Comparison of ENCODE assay signal across 9 cellular contexts in genomic region chr4:107721436-107722090, GRCh38. TPM values are rescaled to one million over a fixed set of nuclear protein-coding genes. Genes with fewer than 3 reads are reported as not detected.
DNase-seq lines count a peak whose midpoint lies in the region; ATAC-seq and TF ChIP-seq lines count a peak whose summit lies in the region.
"Had no signal": no experiment of that assay in that cellular context is flagged by ENCODE, and none has a peak within 500 bp of the region (broad histone marks: within the 10 kb centered on the region; RNA-seq: fewer than 3 reads in every experiment).

No MANE protein-coding gene starts in this region.

- intact Hi-C loops in activated T-helper 2 cell treated with anti-CD3 and anti-CD28 coated beads, Interferon-gamma antibody, Interleukin-2, Interleukin-4, amounts not matched to agents 10 μg/mL and 5 μg/mL and 100 μg/mL, durations not matched to agents 14 hours and 24 hours and 36 hours (cut with micrococcal nuclease) = no loop called here

- H3K4me1 Mint-ChIP-seq in activated T-helper 2 cell treated with anti-CD3 and anti-CD28 coated beads, Interferon-gamma antibody, Interleukin-2, Interleukin-4, amounts not matched to agents 10 μg/mL and 5 μg/mL and 100 μg/mL, durations not matched to agents 14 hours and 24 hours and 36 hours (ENCODE audit: low read depth) = peaks cover 27% of the 10 kb centered on the region

- no peak for ATAC-seq in HG03442 (IDR thresholded peaks at IDR 0.05; ENCODE audit: unreplicated experiment)

- peak overlapping the region; percentile 65 for H3K27ac Mint-ChIP-seq in activated T-helper 2 cell treated with anti-CD3 and anti-CD28 coated beads, Interferon-gamma antibody, Interleukin-2, Interleukin-4, amounts not matched to agents 10 μg/mL and 5 μg/mL and 100 μg/mL, durations not matched to agents 14 hours and 24 hours and 36 hours

- peaks cover 1% of the 10 kb centered on the region; the same call in 1 of the 2 replicates for H3K4me1 ChIP-seq in iPS DF 6.9 (ENCODE audit: control insufficient read depth, insufficient read depth, low read length)
- H3K4me1 ChIP-seq: uterus had no signal

- H3K9me3 ChIP-seq in iPS DF 6.9 (ENCODE audit: control insufficient read depth, insufficient read depth, low read length) = no peaks in the 10 kb centered on the region
- H3K9me3 ChIP-seq: uterus had no signal

- H3K36me3 Mint-ChIP-seq in activated T-helper 2 cell treated with anti-CD3 and anti-CD28 coated beads, Interferon-gamma antibody, Interleukin-2, Interleukin-4, amounts not matched to agents 10 μg/mL and 5 μg/mL and 100 μg/mL, durations not matched to agents 14 hours and 24 hours and 36 hours (ENCODE audit: low read depth) = peaks cover 10% of the 10 kb centered on the region

- DNase-seq in NCI-H146 (lab: John Stamatoyannopoulos, UW) = peak; percentile 62
- no peak for DNase-seq in activated T-helper 2 cell treated with anti-CD3 and anti-CD28 coated beads, Interferon-gamma antibody, Interleukin-2, Interleukin-4, amounts not matched to agents 10 μg/mL and 5 μg/mL and 100 μg/mL, durations not matched to agents 14 hours and 24 hours and 36 hours (ENCODE audit: low spot score)
- DNase-seq in iPS DF 6.9 (ENCODE audit: low read depth, low spot score) = no peak
- DNase-seq in stimulated activated CD8-positive, alpha-beta memory T cell treated with anti-CD3 and anti-CD28 coated beads, Interleukin-12 subunit alpha, Interleukin-12 subunit beta, amount 100 ng/mL, for 1 hour (ENCODE audit: low read depth) = peak; percentile 15
- no peak for DNase-seq in DMS114 treated with DMSO at 0.1 percent for 48 hours (lab: John Stamatoyannopoulos, UW; ENCODE audit: unreplicated experiment)
- no peak for DNase-seq in cortex of kidney (lab: John Stamatoyannopoulos, UW)

- no CpG with 5 or more reads among the region's 9 CpGs for WGBS in iPS DF 6.9 (ENCODE audit: insufficient coverage, insufficient read length)

- H3K9me3 Mint-ChIP-seq in activated T-helper 2 cell treated with anti-CD3 and anti-CD28 coated beads, Interferon-gamma antibody, Interleukin-2, Interleukin-4, amounts not matched to agents 10 μg/mL and 5 μg/mL and 100 μg/mL, durations not matched to agents 14 hours and 24 hours and 36 hours = no peaks in the 10 kb centered on the region

- H3K4me3 ChIP-seq in iPS DF 6.9 (ENCODE audit: low read length) = peak overlapping the region; percentile 73; the same call in 1 of the 2 replicates

- H3K27me3 ChIP-seq in iPS DF 6.9 (ENCODE audit: control insufficient read depth, insufficient read depth, low read length) = no peaks in the 10 kb centered on the region
- H3K27me3 ChIP-seq: uterus had no signal

- TF ChIP-seq CTCF in 22Rv1 (IDR thresholded peaks at IDR 0.05) = no peak

- H3K36me3 ChIP-seq in iPS DF 6.9 (ENCODE audit: control insufficient read depth, insufficient read depth, low read length) = no peaks in the 10 kb centered on the region
- H3K36me3 ChIP-seq: uterus had no signal

- H3K4me3 Mint-ChIP-seq in activated T-helper 2 cell treated with anti-CD3 and anti-CD28 coated beads, Interferon-gamma antibody, Interleukin-2, Interleukin-4, amounts not matched to agents 10 μg/mL and 5 μg/mL and 100 μg/mL, durations not matched to agents 14 hours and 24 hours and 36 hours (ENCODE audit: low read depth) = peak overlapping the region; percentile 91

- no peaks in the 10 kb centered on the region for H3K27me3 Mint-ChIP-seq in activated T-helper 2 cell treated with anti-CD3 and anti-CD28 coated beads, Interferon-gamma antibody, Interleukin-2, Interleukin-4, amounts not matched to agents 10 μg/mL and 5 μg/mL and 100 μg/mL, durations not matched to agents 14 hours and 24 hours and 36 hours (ENCODE audit: low read depth)

- H3K27ac ChIP-seq in 22Rv1 (peak overlapping the region; percentile 93), iPS DF 6.9 (ENCODE audit: low read length) (no peak overlapping the region)

RNA-seq across cellular contexts. Expression of gene PAPSS1, which starts 1.5 kb away (rescaled TPM):
- total RNA-seq in activated T-helper 2 cell treated with anti-CD3 and anti-CD28 coated beads, Interferon-gamma antibody, Interleukin-2, Interleukin-4, amounts not matched to agents 10 μg/mL and 5 μg/mL and 100 μg/mL, durations not matched to agents 14 hours and 24 hours and 36 hours = 36.9 TPM in 2 replicates

Comparison
In these comparisons a context has a peak if more than half of its experiments do, and no peak if none do; other contexts are left out.
1. DNase-seq: peak in NCI-H146 (single experiment) and stimulated activated CD8-positive, alpha-beta memory T cell treated with anti-CD3 and anti-CD28 coated beads, Interleukin-12 subunit alpha, Interleukin-12 subunit beta, amount 100 ng/mL, for 1 hour (single experiment); none in activated T-helper 2 cell treated with anti-CD3 and anti-CD28 coated beads, Interferon-gamma antibody, Interleukin-2, Interleukin-4, amounts not matched to agents 10 μg/mL and 5 μg/mL and 100 μg/mL, durations not matched to agents 14 hours and 24 hours and 36 hours (single experiment), iPS DF 6.9 (single experiment), DMS114 treated with DMSO at 0.1 percent for 48 hours (single experiment) and cortex of kidney (single experiment).